ENCODE assay signal across 9 cellular contexts in genomic region chr2:174004900-174005605, GRCh38. TPM values are rescaled to one million over a fixed set of nuclear protein-coding genes. Genes with fewer than 3 reads are reported as not detected.
DNase-seq lines count a peak whose midpoint lies in the region; ATAC-seq and TF ChIP-seq lines count a peak whose summit lies in the region.
"Had no signal": no experiment of that assay in that cellular context is flagged by ENCODE, and none has a peak within 500 bp of the region (broad histone marks: within the 10 kb centered on the region; RNA-seq: fewer than 3 reads in every experiment).

No MANE protein-coding gene starts in this region.

- no peaks in the 10 kb centered on the region for H3K79me2 ChIP-seq in trophoblast cell (ENCODE audit: control insufficient read depth, insufficient read depth, low read length, poor library complexity)

- WGBS in trophoblast cell (ENCODE audit: extremely low coverage, insufficient coverage, insufficient read length): no CpG with 5 or more reads among the region's 4 CpGs

- H2BK12ac ChIP-seq in trophoblast cell (ENCODE audit: low read length): peak overlapping the region; percentile 42

- peak overlapping the region; percentile 16 for H2BK5ac ChIP-seq in trophoblast cell (ENCODE audit: low read depth, low read length, poor library complexity)

- no peak overlapping the region for H4K91ac ChIP-seq in trophoblast cell (ENCODE audit: low read depth, low read length)

- DNase-seq in brain microvascular endothelial cell (peak; percentile 81), trophoblast cell (peak; percentile 87 to 91), anterior cingulate cortex (lab: John Stamatoyannopoulos, UW) (no peak), hypothalamus (lab: John Stamatoyannopoulos, UW) (no peak), superior temporal gyrus (ENCODE audit: extremely low spot score) (no peak)
- DNase-seq: NCI-H774 had no signal

- H3K14ac ChIP-seq in trophoblast cell (ENCODE audit: low read length): no peak overlapping the region

- no peak overlapping the region for H2AFZ ChIP-seq in trophoblast cell (ENCODE audit: insufficient read depth, low read length, poor library complexity)

- peaks cover 18% of the 10 kb centered on the region for H3K79me1 ChIP-seq in trophoblast cell (ENCODE audit: low read length)

- no peak overlapping the region for H4K8ac ChIP-seq in trophoblast cell (ENCODE audit: low read depth, low read length)

- peak; percentile 92 for ATAC-seq in GM18858 (IDR thresholded peaks at IDR 0.05; ENCODE audit: unreplicated experiment)
- peak; percentile 97 for ATAC-seq in HG02870 (IDR thresholded peaks at IDR 0.05; ENCODE audit: unreplicated experiment)
- ATAC-seq in HG03159 (IDR thresholded peaks at IDR 0.05; ENCODE audit: unreplicated experiment): no peak

- no peak overlapping the region for H3K27ac ChIP-seq in brain microvascular endothelial cell
- peak overlapping the region; percentile 82 for H3K27ac ChIP-seq in trophoblast cell (ENCODE audit: low read depth, low read length)

- no peaks in the 10 kb centered on the region for H3K36me3 ChIP-seq in brain microvascular endothelial cell (replicated peaks)
- no peaks in the 10 kb centered on the region for H3K36me3 ChIP-seq in trophoblast cell (ENCODE audit: control insufficient read depth in 1 of 2, insufficient read depth in 2 of 2, low read length in 2 of 2)

- H3K4me2 ChIP-seq in trophoblast cell (ENCODE audit: low read length): no peak overlapping the region

- no peak overlapping the region for H3K4ac ChIP-seq in trophoblast cell (ENCODE audit: low read depth, low read length)

- H3K23ac ChIP-seq in trophoblast cell (ENCODE audit: low read length): no peak overlapping the region

- H3K27me3 ChIP-seq in brain microvascular endothelial cell (replicated peaks) (no peaks in the 10 kb centered on the region), trophoblast cell (ENCODE audit: insufficient read depth, low read length) (no peaks in the 10 kb centered on the region)

- H2BK120ac ChIP-seq in trophoblast cell (ENCODE audit: insufficient read depth, low read length, poor library complexity): peak overlapping the region; percentile 68

- no peak overlapping the region for H3K18ac ChIP-seq in trophoblast cell (ENCODE audit: low read length)

- H3K4me3 ChIP-seq in brain microvascular endothelial cell (ENCODE audit: low read depth, low read length): no peak overlapping the region
- H3K4me3 ChIP-seq in trophoblast cell (ENCODE audit: low read depth, low read length): no peak overlapping the region

- H4K12ac ChIP-seq in trophoblast cell (ENCODE audit: low read depth, low read length): no peak overlapping the region

- no peak overlapping the region for H2AK5ac ChIP-seq in trophoblast cell (ENCODE audit: low read length)

- H3K9me3 ChIP-seq in trophoblast cell (ENCODE audit: insufficient read depth, low read depth, low read length): no peaks in the 10 kb centered on the region

- in situ Hi-C loops in brain microvascular endothelial cell (cut with HindIII; ENCODE audit: low pct_ligation_motif_present, low sequenced_read_pairs): no loop called here

- TF ChIP-seq CTCF in brain microvascular endothelial cell (IDR thresholded peaks at IDR 0.05; ENCODE audit: low read depth, low read length, missing control alignments): no peak

- no peak overlapping the region for H3K9ac ChIP-seq in trophoblast cell (ENCODE audit: low read length)

- peaks cover 17 to 21% of the 10 kb centered on the region in 2 experiments for H3K4me1 ChIP-seq in trophoblast cell (ENCODE audit: control insufficient read depth in 1 of 2, insufficient read depth in 2 of 2, low read length in 2 of 2)

RNA-seq across cellular contexts. Expression of gene SP3, which starts 39.9 kb away (rescaled TPM):
- 65.0 and 66.3 TPM in 2 replicates for polyA plus RNA-seq in trophoblast cell (2013)

Comparison
In these comparisons a context has a peak if more than half of its experiments do, and no peak if none do; other contexts are left out.
1. DNase-seq: peak in brain microvascular endothelial cell (single experiment) and trophoblast cell (2 of 2); none in anterior cingulate cortex (0 of 58), hypothalamus (0 of 51) and superior temporal gyrus (single experiment).